ENCODE assay signal across 14 cellular contexts in the genomic region with DNA sequence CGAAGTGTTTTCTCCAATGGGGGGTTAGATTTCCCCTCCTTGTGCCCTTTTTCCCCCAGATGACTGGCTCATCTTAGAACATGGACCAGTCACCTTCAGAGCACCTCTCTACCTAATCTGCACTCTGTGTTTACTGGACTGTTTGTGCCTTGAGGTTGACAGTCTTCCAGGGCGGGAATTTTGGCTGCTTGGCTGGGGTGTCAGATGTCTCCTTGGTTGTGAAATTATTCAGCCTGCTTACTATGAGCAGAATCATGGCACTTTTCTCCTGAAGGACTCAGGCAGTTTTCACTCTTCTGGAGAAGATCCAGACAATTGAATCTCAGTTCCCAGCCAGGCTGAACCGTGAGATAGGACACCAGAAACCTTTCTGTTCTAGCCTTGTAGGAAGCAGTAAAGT.
DNase-seq lines count a peak whose midpoint lies in the region; ATAC-seq, FAIRE-seq and TF ChIP-seq lines count a peak whose summit lies in the region.
"Had no signal": no experiment of that assay in that cellular context is flagged by ENCODE, and none has a peak within 500 bp of the region (broad histone marks: within the 10 kb centered on the region; RNA-seq: fewer than 3 reads in every experiment).

No MANE protein-coding gene starts in this region.

- intact Hi-C loops in CD4-positive, alpha-beta memory T cell (cut with micrococcal nuclease), result no loop called here

- H4K20me1 ChIP-seq in osteoblast (ENCODE audit: insufficient read depth, low read length), result peaks cover 39% of the 10 kb centered on the region

- H3K4me3 ChIP-seq in gastroesophageal sphincter (no peak overlapping the region), osteoblast (ENCODE audit: insufficient read depth, low read length) (no peak overlapping the region), upper lobe of left lung (no peak overlapping the region), small intestine (ENCODE audit: low read depth in 1 of 2, low read length in 2 of 2) (no peak overlapping the region)
- H3K4me3 ChIP-seq in CD4-positive, alpha-beta memory T cell (ENCODE audit: low read length in 2 of 2), result no peak overlapping the region
- H3K4me3 ChIP-seq: BLaER1 treated with 17β-estradiol and CSF1 and Interleukin-3, amounts not matched to agents 10 nM and 100 nM; skin epidermis had no signal

- H3K9me3 Mint-ChIP-seq in CD4-positive, alpha-beta memory T cell, result no peaks in the 10 kb centered on the region

- DNase-seq in amniotic epithelial cell (ENCODE audit: low read depth) (peak; percentile 38), osteoblast (ENCODE audit: insufficient read length, low spot score, missing footprints) (no peak), upper lobe of left lung (peak in 1 of 2 donors; percentile 54), small intestine (no peak)
- DNase-seq in CD4-positive, alpha-beta memory T cell, result no peak
- DNase-seq: activated gamma-delta T cell treated with Interleukin-2 at 50 U/mL for 16 hours; DMS153; kidney glomerular epithelial cell; stimulated activated naive CD4-positive, alpha-beta T cell had no signal

- CTCF ChIA-PET in CD4-positive, alpha-beta memory T cell (lab: Charles Lee; ENCODE audit: partially characterized antibody), result interaction anchor here (1.2 to 1.9 kb wide), 2 partner anchors 9 to 105 kb away, joined by 3 to 7 read pairs; no protein-coding TSS in a partner anchor

- peaks cover 0 to 11% (median 0%) of the 10 kb centered on the region in 3 donors for H3K4me1 ChIP-seq in gastroesophageal sphincter
- peaks cover 9% of the 10 kb centered on the region for H3K4me1 ChIP-seq in osteoblast (ENCODE audit: insufficient read depth, low read length)
- H3K4me1 ChIP-seq in upper lobe of left lung, result peaks cover 9 to 27% (median 25%) of the 10 kb centered on the region in 4 donors
- H3K4me1 ChIP-seq in small intestine (ENCODE audit: control insufficient read depth in 2 of 2, insufficient read depth in 1 of 2, low read depth in 1 of 2, low read length in 1 of 2), result no peaks in the 10 kb centered on the region
- H3K4me1 ChIP-seq in CD4-positive, alpha-beta memory T cell (ENCODE audit: insufficient read depth, low read length), result no peaks in the 10 kb centered on the region

- POLR2A ChIA-PET in CD4-positive, alpha-beta memory T cell (lab: Charles Lee; ENCODE audit: partially characterized antibody), result no interaction called here

- peak overlapping the region in 1 of 4 donors; percentile 3 for H3K27ac ChIP-seq in gastroesophageal sphincter
- peak overlapping the region; percentile 10 for H3K27ac ChIP-seq in osteoblast (ENCODE audit: low read depth, low read length)
- peak overlapping the region in 3 of 4 donors; percentile 5 to 49 (median 31) for H3K27ac ChIP-seq in upper lobe of left lung
- H3K27ac ChIP-seq in small intestine (ENCODE audit: low read depth in 1 of 2, low read length in 1 of 2), result no peak overlapping the region
- H3K27ac ChIP-seq in CD4-positive, alpha-beta memory T cell (ENCODE audit: low read depth, low read length), result no peak overlapping the region
- H3K27ac ChIP-seq: BLaER1 treated with 17β-estradiol and CSF1 and Interleukin-3, amounts not matched to agents 10 nM and 100 nM; skin epidermis had no signal

- H3K4me2 ChIP-seq in osteoblast (ENCODE audit: insufficient read depth, low read length), result no peak overlapping the region

- TF ChIP-seq CTCF in gastroesophageal sphincter (IDR thresholded peaks at IDR 0.05), result no peak
- TF ChIP-seq CTCF in osteoblast (IDR thresholded peaks at IDR 0.05; ENCODE audit: extremely low read depth, low read depth, low read length), result no peak
- no peak for TF ChIP-seq CTCF in upper lobe of left lung (IDR thresholded peaks at IDR 0.05)

- peaks cover 16 to 23% of the 10 kb centered on the region in 2 donors for H3K36me3 Mint-ChIP-seq in CD4-positive, alpha-beta memory T cell

- H3K27ac Mint-ChIP-seq in CD4-positive, alpha-beta memory T cell, result peak overlapping the region in 1 of 7 donors; percentile 57

- H3K9me3 ChIP-seq in gastroesophageal sphincter, result no peaks in the 10 kb centered on the region
- no peaks in the 10 kb centered on the region for H3K9me3 ChIP-seq in osteoblast (ENCODE audit: low read depth, low read length)
- no peaks in the 10 kb centered on the region for H3K9me3 ChIP-seq in upper lobe of left lung
- no peaks in the 10 kb centered on the region for H3K9me3 ChIP-seq in small intestine (ENCODE audit: control insufficient read depth, low read depth)
- no peaks in the 10 kb centered on the region for H3K9me3 ChIP-seq in CD4-positive, alpha-beta memory T cell (ENCODE audit: control insufficient read depth in 1 of 2, low read length in 2 of 2)
- H3K9me3 ChIP-seq: BLaER1 treated with 17β-estradiol and CSF1 and Interleukin-3, amounts not matched to agents 10 nM and 100 nM had no signal

- H3K36me3 ChIP-seq in gastroesophageal sphincter (peaks cover 0 to 8% of the 10 kb centered on the region in 2 donors), osteoblast (ENCODE audit: insufficient read depth, low read length) (peaks cover 7% of the 10 kb centered on the region), upper lobe of left lung (peaks cover 0 to 4% (median 0%) of the 10 kb centered on the region in 4 donors), small intestine (ENCODE audit: control insufficient read depth in 2 of 2, insufficient read depth in 2 of 2, low read length in 2 of 2) (peaks cover 2 to 6% of the 10 kb centered on the region in 2 donors)
- no peaks in the 10 kb centered on the region for H3K36me3 ChIP-seq in CD4-positive, alpha-beta memory T cell (ENCODE audit: insufficient read depth, low read length)

- 67 to 100% methylated on average over 1 to 3 of the region's 3 CpGs for WGBS in gastroesophageal sphincter (ENCODE audit: low coverage in 1 of 2), 2 donors
- WGBS in upper lobe of left lung, 2 donors, result 78 to 85% methylated on average over 3 of the region's 3 CpGs
- WGBS in small intestine, 3 donors, result 87 to 95% (median 88%) methylated on average over 3 of the region's 3 CpGs

- no peak for FAIRE-seq in small intestine (lab: Jason Lieb, UNC)
- FAIRE-seq: endometrium had no signal

- H3K27me3 Mint-ChIP-seq in CD4-positive, alpha-beta memory T cell, result no peaks in the 10 kb centered on the region

- no peak for TF ChIP-seq POLR2A in gastroesophageal sphincter (IDR thresholded peaks at IDR 0.05)
- TF ChIP-seq POLR2A in upper lobe of left lung (IDR thresholded peaks at IDR 0.05), result no peak

- H3K4me3 Mint-ChIP-seq in CD4-positive, alpha-beta memory T cell, result no peak overlapping the region

- no peak for TF ChIP-seq EP300 in gastroesophageal sphincter (IDR thresholded peaks at IDR 0.05)
- no peak for TF ChIP-seq EP300 in upper lobe of left lung (IDR thresholded peaks at IDR 0.05)

- H2AFZ ChIP-seq in osteoblast (ENCODE audit: low read length), result no peak overlapping the region

- H3K79me2 ChIP-seq in osteoblast (ENCODE audit: insufficient read depth, low read length), result peaks cover 57% of the 10 kb centered on the region

- ATAC-seq in gastroesophageal sphincter (peak; percentile 77), upper lobe of left lung (ENCODE audit: low FRiP score in 2 of 2) (peak; percentile 72 to 75), HG03354 (IDR thresholded peaks at IDR 0.05; ENCODE audit: poor library complexity, severe bottlenecking, unreplicated experiment) (no peak)

- H3K4me1 Mint-ChIP-seq in CD4-positive, alpha-beta memory T cell, result peaks cover 0 to 9% (median 2%) of the 10 kb centered on the region in 4 donors

- H3K27me3 ChIP-seq in gastroesophageal sphincter, result no peaks in the 10 kb centered on the region
- no peaks in the 10 kb centered on the region for H3K27me3 ChIP-seq in osteoblast (ENCODE audit: insufficient read depth, low read length)
- H3K27me3 ChIP-seq in upper lobe of left lung, result no peaks in the 10 kb centered on the region
- no peaks in the 10 kb centered on the region for H3K27me3 ChIP-seq in small intestine (ENCODE audit: control insufficient read depth in 2 of 2, insufficient read depth in 2 of 2, low read length in 2 of 2)
- no peaks in the 10 kb centered on the region for H3K27me3 ChIP-seq in CD4-positive, alpha-beta memory T cell (ENCODE audit: insufficient read depth, low read length)
- H3K27me3 ChIP-seq: BLaER1 treated with 17β-estradiol and CSF1 and Interleukin-3, amounts not matched to agents 10 nM and 100 nM had no signal

Comparison
In these comparisons a context has a peak if more than half of its experiments do, and no peak if none do; other contexts are left out.
1. H3K27ac ChIP-seq: peak in osteoblast (single experiment) and upper lobe of left lung (3 of 4); none in small intestine (0 of 2) and CD4-positive, alpha-beta memory T cell (single experiment).